ENCODE assay signal across 8 cellular contexts in genomic region chr17:59521465-59522126, GRCh38. TPM values are rescaled to one million over a fixed set of nuclear protein-coding genes. Genes with fewer than 3 reads are reported as not detected.
DNase-seq lines count a peak whose midpoint lies in the region; ATAC-seq, FAIRE-seq and TF ChIP-seq lines count a peak whose summit lies in the region.

No MANE protein-coding gene starts in this region.

- H3K4me3 Mint-ChIP-seq in activated T-helper 2 cell treated with anti-CD3 and anti-CD28 coated beads, Interferon-gamma antibody, Interleukin-2, Interleukin-4, amounts not matched to agents 10 μg/mL and 5 μg/mL and 100 μg/mL, durations not matched to agents 14 hours and 24 hours and 36 hours (ENCODE audit: low read depth) = no peak overlapping the region
- no peak overlapping the region for H3K4me3 Mint-ChIP-seq in type B pancreatic cell

- H3K4me3 ChIP-seq in foreskin fibroblast (ENCODE audit: low read depth in 1 of 2, low read length in 2 of 2) = no peak overlapping the region
- no peak overlapping the region for H3K4me3 ChIP-seq in ovary

- peak overlapping the region in 1 of 2 donors; percentile 55 for H3K27ac ChIP-seq in ovary

- peaks cover 6% of the 10 kb centered on the region for H3K4me1 Mint-ChIP-seq in activated T-helper 2 cell treated with anti-CD3 and anti-CD28 coated beads, Interferon-gamma antibody, Interleukin-2, Interleukin-4, amounts not matched to agents 10 μg/mL and 5 μg/mL and 100 μg/mL, durations not matched to agents 14 hours and 24 hours and 36 hours (ENCODE audit: low read depth)
- H3K4me1 Mint-ChIP-seq in type B pancreatic cell (ENCODE audit: unreplicated experiment) = peaks cover 5% of the 10 kb centered on the region

- DNase-seq in COLO829 (ENCODE audit: low spot score) (peak; percentile 75), HTR-8/SVneo (ENCODE audit: insufficient read length, low spot score) (peak; percentile 95), SHP77 (lab: John Stamatoyannopoulos, UW) (peak; percentile 42 to 47), foreskin fibroblast (peak; percentile 22 to 73), ovary (peak; percentile 63 to 79 (median 67)), type B pancreatic cell (ENCODE audit: extremely low spot score, unreplicated experiment) (no peak)
- DNase-seq in activated T-helper 2 cell treated with anti-CD3 and anti-CD28 coated beads, Interferon-gamma antibody, Interleukin-2, Interleukin-4, amounts not matched to agents 10 μg/mL and 5 μg/mL and 100 μg/mL, durations not matched to agents 14 hours and 24 hours and 36 hours (ENCODE audit: low spot score) = peak; percentile 32

- H3K9me3 ChIP-seq in ovary = no peaks in the 10 kb centered on the region

- no peak overlapping the region for H3K27ac Mint-ChIP-seq in activated T-helper 2 cell treated with anti-CD3 and anti-CD28 coated beads, Interferon-gamma antibody, Interleukin-2, Interleukin-4, amounts not matched to agents 10 μg/mL and 5 μg/mL and 100 μg/mL, durations not matched to agents 14 hours and 24 hours and 36 hours
- no peak overlapping the region for H3K27ac Mint-ChIP-seq in type B pancreatic cell

- H3K27me3 ChIP-seq in ovary = no peaks in the 10 kb centered on the region

- H3K27me3 Mint-ChIP-seq in activated T-helper 2 cell treated with anti-CD3 and anti-CD28 coated beads, Interferon-gamma antibody, Interleukin-2, Interleukin-4, amounts not matched to agents 10 μg/mL and 5 μg/mL and 100 μg/mL, durations not matched to agents 14 hours and 24 hours and 36 hours (ENCODE audit: low read depth) = peaks cover 19% of the 10 kb centered on the region
- H3K27me3 Mint-ChIP-seq in type B pancreatic cell = no peaks in the 10 kb centered on the region

- no peak for TF ChIP-seq POLR2A in ovary (IDR thresholded peaks at IDR 0.05)

- H3K36me3 Mint-ChIP-seq in activated T-helper 2 cell treated with anti-CD3 and anti-CD28 coated beads, Interferon-gamma antibody, Interleukin-2, Interleukin-4, amounts not matched to agents 10 μg/mL and 5 μg/mL and 100 μg/mL, durations not matched to agents 14 hours and 24 hours and 36 hours (ENCODE audit: low read depth) = no peaks in the 10 kb centered on the region
- H3K36me3 Mint-ChIP-seq in type B pancreatic cell = no peaks in the 10 kb centered on the region

- TF ChIP-seq CTCF in foreskin fibroblast (IDR thresholded peaks at IDR 0.05; ENCODE audit: low read depth, low read length) (peak; percentile 85), ovary (IDR thresholded peaks at IDR 0.05) (peak; percentile 62 to 74 (median 67)), type B pancreatic cell (conservative IDR thresholded peaks at IDR 0.05) (peak; percentile 92)

- no peak for ATAC-seq in HG03135 (IDR thresholded peaks at IDR 0.05; ENCODE audit: unreplicated experiment)

- intact Hi-C loops in activated T-helper 2 cell treated with anti-CD3 and anti-CD28 coated beads, Interferon-gamma antibody, Interleukin-2, Interleukin-4, amounts not matched to agents 10 μg/mL and 5 μg/mL and 100 μg/mL, durations not matched to agents 14 hours and 24 hours and 36 hours (cut with micrococcal nuclease) = loop anchor here (5.0 kb wide), 2 partner anchors 209 to 516 kb away; no protein-coding TSS in a partner anchor
- intact Hi-C loops in ovary (cut with DNase I) = no loop called here

- no peak for TF ChIP-seq EP300 in ovary (IDR thresholded peaks at IDR 0.05)

- H3K36me3 ChIP-seq in ovary = no peaks in the 10 kb centered on the region

- 11 to 21% (median 12%) methylated on average over 12 of the region's 12 CpGs for WGBS in ovary, 3 donors

- peak; percentile 91 for FAIRE-seq in HTR-8/SVneo (lab: Jason Lieb, UNC)

- peaks cover 11% of the 10 kb centered on the region for H3K4me1 ChIP-seq in ovary (ENCODE audit: insufficient read depth)

- no peaks in the 10 kb centered on the region for H3K9me3 Mint-ChIP-seq in activated T-helper 2 cell treated with anti-CD3 and anti-CD28 coated beads, Interferon-gamma antibody, Interleukin-2, Interleukin-4, amounts not matched to agents 10 μg/mL and 5 μg/mL and 100 μg/mL, durations not matched to agents 14 hours and 24 hours and 36 hours
- H3K9me3 Mint-ChIP-seq in type B pancreatic cell = no peaks in the 10 kb centered on the region

RNA-seq across cellular contexts. Expression of gene DHX40, which starts 43.8 kb away (rescaled TPM):
- 16.7 and 18.2 TPM in 2 replicates for total RNA-seq in activated T-helper 2 cell treated with anti-CD3 and anti-CD28 coated beads, Interferon-gamma antibody, Interleukin-2, Interleukin-4, amounts not matched to agents 10 μg/mL and 5 μg/mL and 100 μg/mL, durations not matched to agents 14 hours and 24 hours and 36 hours
- 10 to 100 TPM; 30.1 to 45.6 (median 36.9) TPM for total RNA-seq in ovary
- 10 to 100 TPM; 24.9 to 44.9 TPM for polyA plus RNA-seq in ovary
- 30.6 and 50.4 TPM in 2 replicates for total RNA-seq in type B pancreatic cell (ENCODE audit: low replicate concordance)
